In the genomic region with DNA sequence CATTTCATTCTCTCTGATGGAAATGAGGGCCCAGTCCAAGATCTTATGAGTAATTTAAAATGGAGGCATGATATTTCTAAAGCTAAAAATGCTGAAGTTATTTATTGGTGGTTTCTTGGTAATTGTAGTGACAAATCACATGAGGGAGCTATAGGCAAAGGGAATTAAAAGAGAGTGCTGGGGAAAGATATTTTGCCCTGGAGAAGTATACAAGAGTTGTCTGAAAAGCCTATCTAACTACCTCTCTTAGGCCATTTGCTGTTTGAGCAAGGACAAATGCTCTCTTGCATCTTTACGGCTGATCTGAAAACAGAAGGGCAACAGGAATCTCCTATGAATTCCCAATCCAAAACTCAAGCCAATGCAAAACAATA, we compare ENCODE assay signal across 2 cellular contexts.
TF ChIP-seq lines count a peak whose summit lies in the region.

No MANE protein-coding gene starts in this region.

TF ChIP-seq in HepG2, 621 proteins besides CTCF, POLR2A, EP300 and RAD21:
- TF ChIP-seq STAG1 (CRISPR knock-in tag; IDR thresholded peaks at IDR 0.05): peak; percentile 5; the same call in 1 of the 2 replicates
- no peak for TF ChIP-seq ZNF775 (CRISPR knock-in tag; IDR thresholded peaks at IDR 0.05; ENCODE audit: borderline replicate concordance)
TF ChIP-seq in HepG2: peak in this region for 1.

TF ChIP-seq in H1, 55 proteins besides CTCF, POLR2A, EP300 and RAD21:
- no peak for TF ChIP-seq JUND (IDR thresholded peaks at IDR 0.05; ENCODE audit: low read length)
- no peak for TF ChIP-seq SIRT6 (IDR thresholded peaks at IDR 0.05; ENCODE audit: low read length)
- no peak for TF ChIP-seq TCF12 (IDR thresholded peaks at IDR 0.05; ENCODE audit: low read depth, low read length)
- TF ChIP-seq CEBPB (IDR thresholded peaks at IDR 0.05; ENCODE audit: low read depth, low read length): no peak
- no peak for TF ChIP-seq SRF (IDR thresholded peaks at IDR 0.05; ENCODE audit: low read depth, low read length)
